9 cellular contexts compared by ENCODE assay signal in the genomic region with DNA sequence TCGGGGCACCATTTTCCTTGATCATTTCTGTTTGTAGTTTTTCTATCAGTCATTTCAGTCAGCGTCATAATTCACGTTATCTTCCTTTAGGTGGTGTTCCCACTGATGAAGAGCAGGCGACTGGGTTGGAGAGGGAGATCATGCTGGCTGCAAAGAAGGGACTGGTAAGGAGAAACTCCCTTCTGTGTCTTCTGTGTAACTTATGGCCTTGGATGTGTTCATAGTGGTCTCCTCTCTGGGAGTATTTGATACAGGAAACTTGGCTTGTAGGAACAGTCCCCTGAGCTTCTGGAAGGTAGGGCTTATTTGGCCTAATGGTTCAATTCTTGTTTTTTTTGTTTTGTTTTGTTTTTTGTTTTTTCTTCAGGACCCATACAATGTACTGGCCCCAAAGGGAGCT. TPM values are rescaled to one million over a fixed set of nuclear protein-coding genes. Genes with fewer than 3 reads are reported as not detected.
DNase-seq lines count a peak whose midpoint lies in the region; ATAC-seq and TF ChIP-seq lines count a peak whose summit lies in the region.
"Had no signal": no experiment of that assay in that cellular context is flagged by ENCODE, and none has a peak within 500 bp of the region (broad histone marks: within the 10 kb centered on the region; RNA-seq: fewer than 3 reads in every experiment).

No MANE protein-coding gene starts in this region.

- intact Hi-C loops in right lobe of liver (cut with DNase I) = no loop called here

- H3K36me3 ChIP-seq in right lobe of liver = peaks cover 0 to 22% (median 13%) of the 10 kb centered on the region in 4 donors
- H3K36me3 ChIP-seq in tibial nerve = peaks cover 5 to 37% (median 21%) of the 10 kb centered on the region in 3 donors

- H3K9me3 Mint-ChIP-seq in activated T-cell treated with anti-CD3 and anti-CD28 coated beads, Interleukin-2, amount 50 U/mL, for 4 hours = no peaks in the 10 kb centered on the region

- no peaks in the 10 kb centered on the region for H3K27me3 Mint-ChIP-seq in activated T-cell treated with anti-CD3 and anti-CD28 coated beads, Interleukin-2, amount 50 U/mL, for 4 hours (ENCODE audit: low read depth)

- H3K4me3 ChIP-seq in right lobe of liver (peak overlapping the region; percentile 97 to 98 (median 97)), tibial nerve (peak overlapping the region; percentile 76 to 91 (median 84))

- H3K36me3 Mint-ChIP-seq in activated T-cell treated with anti-CD3 and anti-CD28 coated beads, Interleukin-2, amount 50 U/mL, for 4 hours (ENCODE audit: insufficient read depth) = peaks cover 20% of the 10 kb centered on the region

- ATAC-seq in activated T-cell treated with anti-CD3 and anti-CD28 coated beads, Interleukin-2, amount 50 U/mL, for 4 hours = no peak
- no peak for ATAC-seq in right lobe of liver

- H3K9me3 ChIP-seq in right lobe of liver (no peaks in the 10 kb centered on the region), tibial nerve (no peaks in the 10 kb centered on the region)

- TF ChIP-seq POLR2A in right lobe of liver (IDR thresholded peaks at IDR 0.05) = no peak
- no peak for TF ChIP-seq POLR2A in tibial nerve (IDR thresholded peaks at IDR 0.05)

- H3K4me1 Mint-ChIP-seq in activated T-cell treated with anti-CD3 and anti-CD28 coated beads, Interleukin-2, amount 50 U/mL, for 4 hours (ENCODE audit: low read depth) = peaks cover 19% of the 10 kb centered on the region

- TF ChIP-seq EP300 in tibial nerve (IDR thresholded peaks at IDR 0.05) = no peak

- H3K4me1 ChIP-seq in right lobe of liver (peaks cover 0 to 7% (median 0%) of the 10 kb centered on the region in 4 donors), tibial nerve (peaks cover 0 to 20% (median 14%) of the 10 kb centered on the region in 4 donors)

- H3K27me3 ChIP-seq in right lobe of liver (no peaks in the 10 kb centered on the region), tibial nerve (no peaks in the 10 kb centered on the region)

- H3K4me3 Mint-ChIP-seq in activated T-cell treated with anti-CD3 and anti-CD28 coated beads, Interleukin-2, amount 50 U/mL, for 4 hours = peak overlapping the region; percentile 90

- DNase-seq in activated T-cell treated with anti-CD3 and anti-CD28 coated beads, Interleukin-2, amount 50 U/mL, for 4 hours = no peak
- no peak for DNase-seq in activated T-cell treated with anti-CD3 and anti-CD28 coated beads for 4 hours
- no peak for DNase-seq in right lobe of liver
- no peak for DNase-seq in tibial nerve (ENCODE audit: low spot score in 2 of 2)
- DNase-seq in NCI-H1436 treated with DMSO at 0.1 percent for 48 hours (lab: John Stamatoyannopoulos, UW) = no peak
- DNase-seq in NCI-H510A (lab: John Stamatoyannopoulos, UW) = no peak
- DNase-seq in NOMO-1 treated with dmso at 0.1 percent for 144 hours (lab: John Stamatoyannopoulos, UW; ENCODE audit: unreplicated experiment) = no peak
- DNase-seq: activated CD4-positive, alpha-beta T cell treated with anti-CD3 and anti-CD28 coated beads for 4 hours had no signal

- H3K27ac ChIP-seq in adipose tissue (ENCODE audit: low read depth, low read length) = peak overlapping the region; percentile 22
- H3K27ac ChIP-seq in right lobe of liver = no peak overlapping the region
- H3K27ac ChIP-seq in tibial nerve = peak overlapping the region in 2 of 4 donors; percentile 88 to 97

- no peak for TF ChIP-seq CTCF in right lobe of liver (IDR thresholded peaks at IDR 0.05)
- no peak for TF ChIP-seq CTCF in tibial nerve (IDR thresholded peaks at IDR 0.05)

- WGBS in adipose tissue, 3 donors = 81 to 91% (median 90%) methylated on average over 4 of the region's 4 CpGs
- 85% methylated on average over 4 of the region's 4 CpGs for WGBS in right lobe of liver (ENCODE audit: insufficient coverage, low coverage, low lambda C conversion rate, missing lambda C conversion rate)
- 93 to 95% methylated on average over 4 of the region's 4 CpGs for WGBS in tibial nerve, 2 donors

RNA-seq across cellular contexts. Expression of gene COX5B, which starts 1.1 kb away (rescaled TPM):
- 100 to 1,000 TPM; 198 to 216 (median 215) TPM for total RNA-seq in activated T-cell treated with anti-CD3 and anti-CD28 coated beads, Interleukin-2, amount 50 U/mL, for 4 hours
- polyA plus RNA-seq in adipose tissue = 100 to 1,000 TPM; 192 to 501 (median 281) TPM
- 100 to 1,000 TPM; 153 to 318 (median 197) TPM for total RNA-seq in right lobe of liver
- total RNA-seq in tibial nerve = 100 to 1,000 TPM; 248 to 409 (median 335) TPM

RNA-seq across cellular contexts. Expression of gene ACTR1B, which starts 16.9 kb away (rescaled TPM):
- total RNA-seq in activated T-cell treated with anti-CD3 and anti-CD28 coated beads, Interleukin-2, amount 50 U/mL, for 4 hours = 10 to 100 TPM; 66.3 to 70.7 (median 67.1) TPM
- polyA plus RNA-seq in adipose tissue = 10 to 100 TPM; 55.3 to 79.7 (median 56.1) TPM
- total RNA-seq in right lobe of liver = 10 to 100 TPM; 32.3 to 44.4 (median 35.1) TPM
- 100 to 1,000 TPM in 1 of 4 donors, 10 to 100 TPM in 3; 65.1 to 109 (median 85.5) TPM for total RNA-seq in tibial nerve

RNA-seq across cellular contexts. Expression of gene C2orf92, which starts 22.5 kb away (rescaled TPM):
- 1 to 10 TPM; 3.3 to 4.4 (median 4.0) TPM for total RNA-seq in activated T-cell treated with anti-CD3 and anti-CD28 coated beads, Interleukin-2, amount 50 U/mL, for 4 hours
- 1 to 10 TPM; 3.7 to 9.7 (median 4.3) TPM for polyA plus RNA-seq in adipose tissue
- 10 to 100 TPM in 1 of 6 experiments, 1 to 10 TPM in 5; 2.0 to 12.8 (median 4.4) TPM for total RNA-seq in right lobe of liver
- total RNA-seq in tibial nerve = 10 to 100 TPM in 2 of 4 donors, 1 to 10 TPM in 2; 4.5 to 65.1 (median 11.6) TPM

RNA-seq across cellular contexts. Expression of gene ANKRD36B, which starts 57.3 kb away (rescaled TPM):
- total RNA-seq in activated T-cell treated with anti-CD3 and anti-CD28 coated beads, Interleukin-2, amount 50 U/mL, for 4 hours = 10 to 100 TPM; 12.2 to 17.3 (median 13.7) TPM
- 10 to 100 TPM in 1 of 3 donors, 1 to 10 TPM in 2; 2.4 to 12.5 (median 2.8) TPM for polyA plus RNA-seq in adipose tissue
- total RNA-seq in right lobe of liver = 1 to 10 TPM; 2.0 to 6.9 (median 3.6) TPM
- total RNA-seq in tibial nerve = 10 to 100 TPM; 56.6 to 87.5 (median 71.4) TPM
